ENCODE assay signal across 1 cellular context in genomic region chr6:15171026-15171425, GRCh38.
TF ChIP-seq lines count a peak whose summit lies in the region.

No MANE protein-coding gene starts in this region.

TF ChIP-seq in GM12878, 131 proteins besides CTCF, POLR2A, EP300 and RAD21 (continued from another document):
- TF ChIP-seq, protein P1, sequence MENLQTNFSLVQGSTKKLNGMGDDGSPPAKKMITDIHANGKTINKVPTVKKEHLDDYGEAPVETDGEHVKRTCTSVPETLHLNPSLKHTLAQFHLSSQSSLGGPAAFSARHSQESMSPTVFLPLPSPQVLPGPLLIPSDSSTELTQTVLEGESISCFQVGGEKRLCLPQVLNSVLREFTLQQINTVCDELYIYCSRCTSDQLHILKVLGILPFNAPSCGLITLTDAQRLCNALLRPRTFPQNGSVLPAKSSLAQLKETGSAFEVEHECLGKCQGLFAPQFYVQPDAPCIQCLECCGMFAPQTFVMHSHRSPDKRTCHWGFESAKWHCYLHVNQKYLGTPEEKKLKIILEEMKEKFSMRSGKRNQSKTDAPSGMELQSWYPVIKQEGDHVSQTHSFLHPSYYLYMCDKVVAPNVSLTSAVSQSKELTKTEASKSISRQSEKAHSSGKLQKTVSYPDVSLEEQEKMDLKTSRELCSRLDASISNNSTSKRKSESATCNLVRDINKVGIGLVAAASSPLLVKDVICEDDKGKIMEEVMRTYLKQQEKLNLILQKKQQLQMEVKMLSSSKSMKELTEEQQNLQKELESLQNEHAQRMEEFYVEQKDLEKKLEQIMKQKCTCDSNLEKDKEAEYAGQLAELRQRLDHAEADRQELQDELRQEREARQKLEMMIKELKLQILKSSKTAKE (IDR thresholded peaks at IDR 0.05; ENCODE audit: low read depth, poor library complexity, severe bottlenecking), result peak; percentile 81
- TF ChIP-seq, protein P2, sequence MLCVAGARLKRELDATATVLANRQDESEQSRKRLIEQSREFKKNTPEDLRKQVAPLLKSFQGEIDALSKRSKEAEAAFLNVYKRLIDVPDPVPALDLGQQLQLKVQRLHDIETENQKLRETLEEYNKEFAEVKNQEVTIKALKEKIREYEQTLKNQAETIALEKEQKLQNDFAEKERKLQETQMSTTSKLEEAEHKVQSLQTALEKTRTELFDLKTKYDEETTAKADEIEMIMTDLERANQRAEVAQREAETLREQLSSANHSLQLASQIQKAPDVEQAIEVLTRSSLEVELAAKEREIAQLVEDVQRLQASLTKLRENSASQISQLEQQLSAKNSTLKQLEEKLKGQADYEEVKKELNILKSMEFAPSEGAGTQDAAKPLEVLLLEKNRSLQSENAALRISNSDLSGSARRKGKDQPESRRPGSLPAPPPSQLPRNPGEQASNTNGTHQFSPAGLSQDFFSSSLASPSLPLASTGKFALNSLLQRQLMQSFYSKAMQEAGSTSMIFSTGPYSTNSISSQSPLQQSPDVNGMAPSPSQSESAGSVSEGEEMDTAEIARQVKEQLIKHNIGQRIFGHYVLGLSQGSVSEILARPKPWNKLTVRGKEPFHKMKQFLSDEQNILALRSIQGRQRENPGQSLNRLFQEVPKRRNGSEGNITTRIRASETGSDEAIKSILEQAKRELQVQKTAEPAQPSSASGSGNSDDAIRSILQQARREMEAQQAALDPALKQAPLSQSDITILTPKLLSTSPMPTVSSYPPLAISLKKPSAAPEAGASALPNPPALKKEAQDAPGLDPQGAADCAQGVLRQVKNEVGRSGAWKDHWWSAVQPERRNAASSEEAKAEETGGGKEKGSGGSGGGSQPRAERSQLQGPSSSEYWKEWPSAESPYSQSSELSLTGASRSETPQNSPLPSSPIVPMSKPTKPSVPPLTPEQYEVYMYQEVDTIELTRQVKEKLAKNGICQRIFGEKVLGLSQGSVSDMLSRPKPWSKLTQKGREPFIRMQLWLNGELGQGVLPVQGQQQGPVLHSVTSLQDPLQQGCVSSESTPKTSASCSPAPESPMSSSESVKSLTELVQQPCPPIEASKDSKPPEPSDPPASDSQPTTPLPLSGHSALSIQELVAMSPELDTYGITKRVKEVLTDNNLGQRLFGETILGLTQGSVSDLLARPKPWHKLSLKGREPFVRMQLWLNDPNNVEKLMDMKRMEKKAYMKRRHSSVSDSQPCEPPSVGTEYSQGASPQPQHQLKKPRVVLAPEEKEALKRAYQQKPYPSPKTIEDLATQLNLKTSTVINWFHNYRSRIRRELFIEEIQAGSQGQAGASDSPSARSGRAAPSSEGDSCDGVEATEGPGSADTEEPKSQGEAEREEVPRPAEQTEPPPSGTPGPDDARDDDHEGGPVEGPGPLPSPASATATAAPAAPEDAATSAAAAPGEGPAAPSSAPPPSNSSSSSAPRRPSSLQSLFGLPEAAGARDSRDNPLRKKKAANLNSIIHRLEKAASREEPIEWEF (IDR thresholded peaks at IDR 0.05; ENCODE audit: insufficient replicate concordance, low read depth, low read length), result peak; percentile 76
- TF ChIP-seq NFYA (IDR thresholded peaks at IDR 0.05; ENCODE audit: borderline replicate concordance, low read depth, low read length) (no peak), IKZF2 (IDR thresholded peaks at IDR 0.05) (peak; percentile 76 to 85), IKZF1 (conservative IDR thresholded peaks at IDR 0.05) (peak; percentile 72), RELB (IDR thresholded peaks at IDR 0.05; ENCODE audit: low read depth) (peak; percentile 46; the same call in 1 of the 2 replicates), MEF2B (IDR thresholded peaks at IDR 0.05; ENCODE audit: partially characterized antibody, poor library complexity, severe bottlenecking) (peak; percentile 26), BHLHE40 (IDR thresholded peaks at IDR 0.05; ENCODE audit: borderline replicate concordance in 1 of 2, low read depth in 2 of 2, low read length in 1 of 2) (no peak), RFX5 (IDR thresholded peaks at IDR 0.05; ENCODE audit: low read depth, low read length) (no peak), ZNF384 (IDR thresholded peaks at IDR 0.05; ENCODE audit: borderline replicate concordance, low read depth, low read length) (no peak)
